Comparison of ENCODE assay signal across 9 cellular contexts in the genomic region with DNA sequence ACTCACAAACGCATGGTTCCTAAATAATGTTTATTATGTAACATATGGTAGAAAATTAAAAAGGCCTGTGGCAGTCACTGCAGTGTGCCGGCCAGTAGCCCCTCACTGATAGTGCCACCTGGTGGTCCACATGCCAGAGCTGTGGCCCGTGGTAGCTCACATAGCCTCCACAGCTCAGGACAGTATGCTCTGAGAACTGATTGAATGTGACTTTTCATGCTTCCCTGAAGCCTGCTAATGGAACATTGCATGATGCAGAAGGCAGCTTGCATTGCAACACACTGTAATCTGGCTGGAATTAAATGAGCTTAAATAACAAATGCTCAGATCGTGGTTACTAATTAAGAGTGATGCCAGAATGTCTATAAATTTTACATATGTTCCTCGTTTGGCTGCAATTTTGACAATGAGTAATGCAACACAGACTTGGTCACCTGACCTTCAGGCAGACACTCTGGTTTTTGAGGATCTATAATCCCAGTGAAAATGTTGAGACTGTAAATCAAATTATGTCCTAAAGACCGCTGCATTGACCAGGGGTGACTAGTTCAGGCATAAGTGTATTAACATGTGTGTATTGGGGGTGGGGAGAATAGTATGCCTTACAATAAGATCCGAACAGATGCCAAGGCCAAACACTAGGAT.
DNase-seq lines count a peak whose midpoint lies in the region; ATAC-seq and TF ChIP-seq lines count a peak whose summit lies in the region.
"Had no signal": no experiment of that assay in that cellular context is flagged by ENCODE, and none has a peak within 500 bp of the region (broad histone marks: within the 10 kb centered on the region; RNA-seq: fewer than 3 reads in every experiment).

No MANE protein-coding gene starts in this region.

- ATAC-seq in heart right ventricle (peak in 1 of 8 donors; percentile 45), heart left ventricle (no peak)

- H3K4me3 ChIP-seq in heart right ventricle (no peak overlapping the region), heart left ventricle (no peak overlapping the region), epithelial cell of esophagus (ENCODE audit: low read length) (no peak overlapping the region)
- H3K4me3 ChIP-seq: psoas muscle had no signal

- H3K4me1 ChIP-seq in heart right ventricle (peaks cover 0 to under 1% (median 0%) of the 10 kb centered on the region in 9 donors), heart left ventricle (no peaks in the 10 kb centered on the region)
- H3K4me1 ChIP-seq: psoas muscle had no signal

- WGBS in heart right ventricle, 2 donors, result 68 to 69% methylated on average over 7 of the region's 7 CpGs
- WGBS in heart left ventricle, 4 donors, result 65 to 78% (median 69%) methylated on average over 7 of the region's 7 CpGs

- peak in 7 of 9 donors; percentile 12 to 43 (median 32) for TF ChIP-seq CTCF in heart right ventricle (IDR thresholded peaks at IDR 0.05)
- TF ChIP-seq CTCF in heart left ventricle (IDR thresholded peaks at IDR 0.05), result peak in 6 of 12 donors; percentile 10 to 39 (median 24)
- TF ChIP-seq CTCF in epithelial cell of esophagus (IDR thresholded peaks at IDR 0.05; ENCODE audit: insufficient read depth, low read depth, low read length, missing control alignments), result no peak
- TF ChIP-seq CTCF in type B pancreatic cell (conservative IDR thresholded peaks at IDR 0.05), result peak; percentile 66

- no peaks in the 10 kb centered on the region for H3K9me3 Mint-ChIP-seq in type B pancreatic cell

- no peaks in the 10 kb centered on the region for H3K27me3 Mint-ChIP-seq in type B pancreatic cell

- DNase-seq in heart right ventricle (no peak), heart left ventricle (no peak), NCI-H82 treated with DMSO at 0.1 percent for 48 hours (lab: John Stamatoyannopoulos, UW; ENCODE audit: unreplicated experiment) (peak; percentile 61), epithelial cell of esophagus (ENCODE audit: low read depth) (peak; percentile 39), type B pancreatic cell (ENCODE audit: extremely low spot score, unreplicated experiment) (no peak), GM19240 (ENCODE audit: insufficient read length, low spot score) (no peak), T-helper 9 cell (no peak), NCI-H2029 (lab: John Stamatoyannopoulos, UW) (no peak)
- DNase-seq: psoas muscle had no signal

- H3K27ac ChIP-seq in heart right ventricle (no peak overlapping the region), heart left ventricle (no peak overlapping the region)
- H3K27ac ChIP-seq: psoas muscle had no signal

- TF ChIP-seq POLR2A in heart left ventricle (IDR thresholded peaks at IDR 0.05), result no peak

- no peak overlapping the region for H3K4me3 Mint-ChIP-seq in type B pancreatic cell

- no peaks in the 10 kb centered on the region for H3K36me3 Mint-ChIP-seq in type B pancreatic cell

- intact Hi-C loops in heart right ventricle (cut with DNase I), result loop anchor here in 1 of 10 donors (5.0 kb wide), 1 partner anchor 1527 kb away; no protein-coding TSS in a partner anchor
- intact Hi-C loops in heart left ventricle (cut with DNase I), result no loop called here

- H3K9me3 ChIP-seq in heart right ventricle (no peaks in the 10 kb centered on the region), heart left ventricle (no peaks in the 10 kb centered on the region)
- H3K9me3 ChIP-seq: psoas muscle had no signal

- peaks cover 24% of the 10 kb centered on the region for H3K4me1 Mint-ChIP-seq in type B pancreatic cell (ENCODE audit: unreplicated experiment)

- H3K36me3 ChIP-seq in heart right ventricle (no peaks in the 10 kb centered on the region), heart left ventricle (no peaks in the 10 kb centered on the region)

- H3K27me3 ChIP-seq in heart right ventricle (no peaks in the 10 kb centered on the region), heart left ventricle (no peaks in the 10 kb centered on the region)

- no peak overlapping the region for H3K27ac Mint-ChIP-seq in type B pancreatic cell

Comparison
In these comparisons a context has a peak if more than half of its experiments do, and no peak if none do; other contexts are left out.
1. DNase-seq: peak in NCI-H82 treated with DMSO at 0.1 percent for 48 hours (single experiment) and epithelial cell of esophagus (single experiment); none in heart right ventricle (0 of 2), heart left ventricle (0 of 5), type B pancreatic cell (single experiment), GM19240 (single experiment), T-helper 9 cell (single experiment) and NCI-H2029 (single experiment).